8 cellular contexts compared by ENCODE assay signal in the genomic region with DNA sequence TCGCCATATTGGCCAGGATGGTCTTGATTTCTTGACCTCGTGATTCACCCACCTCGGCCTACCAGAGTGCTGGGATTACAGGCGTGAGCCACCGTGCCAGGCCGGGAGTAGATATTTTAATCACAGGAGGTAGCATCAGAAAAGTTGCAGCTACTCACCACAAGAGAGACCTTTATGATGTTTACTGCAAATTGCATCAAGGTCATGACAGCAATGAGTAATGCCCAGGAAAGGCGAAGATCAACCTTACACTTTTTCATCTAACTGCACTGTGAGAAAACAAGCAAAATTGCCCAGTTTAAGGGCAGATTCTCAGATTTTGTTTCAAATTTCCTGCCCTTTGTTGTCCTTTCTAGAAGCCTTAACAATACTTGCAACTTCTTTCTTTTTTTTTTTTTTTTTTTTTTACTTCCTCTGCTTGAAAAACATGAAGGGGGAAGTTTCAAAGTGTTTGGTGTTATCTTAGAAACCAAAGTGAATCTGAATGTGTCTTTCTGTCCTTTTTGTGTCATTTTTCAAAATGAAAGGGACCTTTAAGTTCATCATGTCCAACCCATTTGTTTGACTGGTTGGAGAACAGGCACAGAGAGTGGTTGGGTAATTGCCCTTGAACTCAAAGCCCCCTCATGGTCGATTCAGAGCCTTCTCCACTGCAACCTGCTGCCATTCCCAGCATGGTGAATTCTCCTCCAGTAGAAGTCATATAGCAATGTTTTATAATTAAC. TPM values are rescaled to one million over a fixed set of nuclear protein-coding genes. Genes with fewer than 3 reads are reported as not detected.
DNase-seq lines count a peak whose midpoint lies in the region; ATAC-seq and TF ChIP-seq lines count a peak whose summit lies in the region.

No MANE protein-coding gene starts in this region.

- DNase-seq in NOMO-1 treated with DMSO at 0.1 percent for 48 hours (lab: John Stamatoyannopoulos, UW; ENCODE audit: unreplicated experiment) (peak; percentile 51), natural killer cell (peak; percentile 56), dedifferentiated amniotic fluid mesenchymal stem cell (ENCODE audit: extremely low spot score) (no peak), DMS79 (lab: John Stamatoyannopoulos, UW) (no peak), NCI-H146 (lab: John Stamatoyannopoulos, UW) (no peak), HuH-7 (ENCODE audit: low spot score) (no peak)
- peak; percentile 62 for DNase-seq in activated naive CD8-positive, alpha-beta T cell treated with anti-CD3 and anti-CD28 coated beads, Interleukin-2, amount 50 U/mL, for 24 hours

- TF ChIP-seq CTCF in natural killer cell (IDR thresholded peaks at IDR 0.05): no peak

- peak overlapping the region; percentile 93 for H3K27ac Mint-ChIP-seq in activated naive CD8-positive, alpha-beta T cell treated with anti-CD3 and anti-CD28 coated beads, Interleukin-2, amount 50 U/mL, for 24 hours
- peak overlapping the region; percentile 84 to 98 for H3K27ac Mint-ChIP-seq in natural killer cell

- H3K4me1 Mint-ChIP-seq in activated naive CD8-positive, alpha-beta T cell treated with anti-CD3 and anti-CD28 coated beads, Interleukin-2, amount 50 U/mL, for 24 hours: peaks cover 98% of the 10 kb centered on the region
- H3K4me1 Mint-ChIP-seq in natural killer cell: peaks cover 76 to 84% of the 10 kb centered on the region in 2 donors

- no peaks in the 10 kb centered on the region for H3K9me3 Mint-ChIP-seq in activated naive CD8-positive, alpha-beta T cell treated with anti-CD3 and anti-CD28 coated beads, Interleukin-2, amount 50 U/mL, for 24 hours
- H3K9me3 Mint-ChIP-seq in natural killer cell: no peaks in the 10 kb centered on the region

- H3K4me3 Mint-ChIP-seq in activated naive CD8-positive, alpha-beta T cell treated with anti-CD3 and anti-CD28 coated beads, Interleukin-2, amount 50 U/mL, for 24 hours: peak overlapping the region; percentile 74
- H3K4me3 Mint-ChIP-seq in natural killer cell: peak overlapping the region; percentile 80

- peaks cover 66% of the 10 kb centered on the region for H3K36me3 Mint-ChIP-seq in activated naive CD8-positive, alpha-beta T cell treated with anti-CD3 and anti-CD28 coated beads, Interleukin-2, amount 50 U/mL, for 24 hours (ENCODE audit: low read depth)
- no peaks in the 10 kb centered on the region for H3K36me3 Mint-ChIP-seq in natural killer cell

- intact Hi-C loops in natural killer cell (cut with micrococcal nuclease): loop anchor here (1.0 to 5.0 kb wide), 4 partner anchors 9 to 901 kb away; a partner anchor contains a TSS

- no peaks in the 10 kb centered on the region for H3K27me3 Mint-ChIP-seq in activated naive CD8-positive, alpha-beta T cell treated with anti-CD3 and anti-CD28 coated beads, Interleukin-2, amount 50 U/mL, for 24 hours
- no peaks in the 10 kb centered on the region for H3K27me3 Mint-ChIP-seq in natural killer cell (ENCODE audit: low read depth in 2 of 2)

- ATAC-seq in GM18502 (IDR thresholded peaks at IDR 0.05; ENCODE audit: poor library complexity, unreplicated experiment) (peak; percentile 43), natural killer cell (peak; percentile 76 to 87 (median 81))
- peak; percentile 78 for ATAC-seq in activated naive CD8-positive, alpha-beta T cell treated with anti-CD3 and anti-CD28 coated beads, Interleukin-2, amount 50 U/mL, for 24 hours

RNA-seq across cellular contexts. Expression of a gene that starts 25.0 kb away (rescaled TPM):
- 100 to 1,000 TPM in 1 of 3 donors, 10 to 100 TPM in 2; 70.4 to 113 (median 99.3) TPM for total RNA-seq in natural killer cell

Comparison
In these comparisons a context has a peak if more than half of its experiments do, and no peak if none do; other contexts are left out.
1. DNase-seq: peak in NOMO-1 treated with DMSO at 0.1 percent for 48 hours (single experiment), activated naive CD8-positive, alpha-beta T cell treated with anti-CD3 and anti-CD28 coated beads, Interleukin-2, amount 50 U/mL, for 24 hours (single experiment) and natural killer cell (single experiment); none in dedifferentiated amniotic fluid mesenchymal stem cell (single experiment), DMS79 (single experiment), NCI-H146 (single experiment) and HuH-7 (single experiment).
2. Peak in every context shown above with its lines, with median percentiles within 50 percentile points of each other: ATAC-seq.